ENCODE assay signal across 14 cellular contexts in genomic region chr16:49793244-49793643, GRCh38.
A peak's percentile ranks its signal among the peaks of the same experiment; 100 is the strongest.
DNase-seq lines count a peak whose midpoint lies in the region; ATAC-seq and TF ChIP-seq lines count a peak whose summit lies in the region.
"Had no signal": no experiment of that assay in that cellular context is flagged by ENCODE, and none has a peak within 500 bp of the region (broad histone marks: within the 10 kb centered on the region; RNA-seq: fewer than 3 reads in every experiment).

No MANE protein-coding gene starts in this region.

- H3K27ac ChIP-seq in GM23338 (ENCODE audit: low read depth): no peak overlapping the region
- no peak overlapping the region for H3K27ac ChIP-seq in neural progenitor cell
- no peak overlapping the region for H3K27ac ChIP-seq in upper lobe of right lung

- H3K27me3 Mint-ChIP-seq in GM23338 (ENCODE audit: insufficient read depth, low read depth, poor library complexity) (peaks cover 19% of the 10 kb centered on the region), neural progenitor cell (ENCODE audit: insufficient read depth, low read depth) (no peaks in the 10 kb centered on the region)
- H3K27me3 Mint-ChIP-seq: CD4-positive, alpha-beta T cell had no signal

- H3K36me3 Mint-ChIP-seq in GM23338 (ENCODE audit: low read depth) (peaks cover 1% of the 10 kb centered on the region; the same call in 2 of the 3 replicates), neural progenitor cell (peaks cover 30% of the 10 kb centered on the region)
- H3K36me3 Mint-ChIP-seq: CD14-positive monocyte; CD8-positive, alpha-beta memory T cell had no signal

- no peaks in the 10 kb centered on the region for H3K27me3 ChIP-seq in GM23338 (ENCODE audit: insufficient read depth)
- no peaks in the 10 kb centered on the region for H3K27me3 ChIP-seq in neural progenitor cell
- no peaks in the 10 kb centered on the region for H3K27me3 ChIP-seq in upper lobe of right lung

- H3F3A ChIP-seq in GM23338 (replicated peaks; ENCODE audit: low read depth): no peaks in the 10 kb centered on the region
- H3F3A ChIP-seq in neural progenitor cell (ENCODE audit: low read depth): no peaks in the 10 kb centered on the region

- no peaks in the 10 kb centered on the region for H3K9me3 ChIP-seq in neural progenitor cell (ENCODE audit: low read depth)
- no peaks in the 10 kb centered on the region for H3K9me3 ChIP-seq in upper lobe of right lung
- H3K9me3 ChIP-seq: HAP-1 had no signal

- intact Hi-C loops in upper lobe of right lung (cut with DNase I): no loop called here

- H3K4me3 ChIP-seq in GM23338 (no peak overlapping the region), neural progenitor cell (no peak overlapping the region), upper lobe of right lung (no peak overlapping the region)
- H3K4me3 ChIP-seq: HAP-1 had no signal

- no peak for DNase-seq in GM23338 (ENCODE audit: low spot score)
- no peak for DNase-seq in neural progenitor cell (ENCODE audit: low spot score)
- no peak for DNase-seq in upper lobe of right lung
- no peak for DNase-seq in D341Med (ENCODE audit: low spot score)
- no peak for DNase-seq in ecto neural progenitor cell (ENCODE audit: low spot score)
- DNase-seq in activated CD8-positive, alpha-beta memory T cell treated with anti-CD3 and anti-CD28 coated beads for 24 hours: no peak
- DNase-seq: CD4-positive, alpha-beta T cell; CD8-positive, alpha-beta memory T cell; DMS53; DMS79 treated with DMSO at 0.1 percent for 48 hours; GF-D8; HFFc6 had no signal

- ATAC-seq in GM23338 (no peak), upper lobe of right lung (peak; percentile 9)

- H3K9me2 ChIP-seq in GM23338 (ENCODE audit: insufficient read depth): no peaks in the 10 kb centered on the region

- no peak overlapping the region for H3K9ac ChIP-seq in neural progenitor cell

- TF ChIP-seq CTCF in GM23338 (conservative IDR thresholded peaks at IDR 0.05; ENCODE audit: low read depth in 2 of 2) (no peak), neural progenitor cell (IDR thresholded peaks at IDR 0.05) (no peak), upper lobe of right lung (IDR thresholded peaks at IDR 0.05) (no peak)

- peaks cover 59% of the 10 kb centered on the region for H3K4me1 Mint-ChIP-seq in GM23338
- peaks cover 69% of the 10 kb centered on the region for H3K4me1 Mint-ChIP-seq in neural progenitor cell
- H3K4me1 Mint-ChIP-seq: CD14-positive monocyte; CD8-positive, alpha-beta memory T cell had no signal

- no peaks in the 10 kb centered on the region; the same call in 2 of the 3 replicates for H3K9me3 Mint-ChIP-seq in GM23338
- H3K9me3 Mint-ChIP-seq in neural progenitor cell: peaks cover 2% of the 10 kb centered on the region
- H3K9me3 Mint-ChIP-seq: CD4-positive, alpha-beta T cell; CD8-positive, alpha-beta memory T cell; HFFc6 had no signal

- H3K4me2 ChIP-seq in GM23338 (no peak overlapping the region), neural progenitor cell (no peak overlapping the region)

- H4K20me1 ChIP-seq in GM23338 (replicated peaks; ENCODE audit: insufficient read depth): no peaks in the 10 kb centered on the region; the same call in none of the 2 replicates
- peaks cover 76% of the 10 kb centered on the region for H4K20me1 ChIP-seq in neural progenitor cell (ENCODE audit: low read depth)

- 0 out of 2 replicates have a peak overlapping the region, but pooled peaks have one; percentile 59 for H3K27ac Mint-ChIP-seq in GM23338
- H3K27ac Mint-ChIP-seq in neural progenitor cell: peak overlapping the region; percentile 82
- H3K27ac Mint-ChIP-seq: CD4-positive, alpha-beta T cell; CD8-positive, alpha-beta memory T cell; HFFc6 had no signal

- H3K36me3 ChIP-seq in GM23338 (ENCODE audit: insufficient read depth) (no peaks in the 10 kb centered on the region), neural progenitor cell (no peaks in the 10 kb centered on the region), upper lobe of right lung (no peaks in the 10 kb centered on the region)
- H3K36me3 ChIP-seq: HAP-1 had no signal

- H3K79me2 ChIP-seq in GM23338 (replicated peaks; ENCODE audit: insufficient read depth) (peaks cover 25% of the 10 kb centered on the region), neural progenitor cell (ENCODE audit: low read depth) (peaks cover 92% of the 10 kb centered on the region)

- peaks cover 9% of the 10 kb centered on the region; the same call in 1 of the 2 replicates for H3K4me1 ChIP-seq in GM23338 (ENCODE audit: insufficient read depth)
- peaks cover 23% of the 10 kb centered on the region for H3K4me1 ChIP-seq in neural progenitor cell
- H3K4me1 ChIP-seq in upper lobe of right lung: no peaks in the 10 kb centered on the region
- H3K4me1 ChIP-seq: HAP-1 had no signal

- no peak overlapping the region for H2AFZ ChIP-seq in GM23338
- no peak overlapping the region for H2AFZ ChIP-seq in neural progenitor cell (replicated peaks)

- H3K4me3 Mint-ChIP-seq in GM23338: no peak overlapping the region
- no peak overlapping the region for H3K4me3 Mint-ChIP-seq in neural progenitor cell
- H3K4me3 Mint-ChIP-seq: CD14-positive monocyte; CD4-positive, alpha-beta T cell; CD8-positive, alpha-beta memory T cell; HFFc6 had no signal

TF ChIP-seq in GM23338, 12 proteins besides CTCF, POLR2A, EP300 and RAD21:
- TF ChIP-seq NANOG (IDR thresholded peaks at IDR 0.05; ENCODE audit: borderline replicate concordance): no peak
- no peak for TF ChIP-seq ZNF462 (CRISPR knock-in tag; IDR thresholded peaks at IDR 0.05)
